1 cellular context compared by ENCODE assay signal in the genomic region with DNA sequence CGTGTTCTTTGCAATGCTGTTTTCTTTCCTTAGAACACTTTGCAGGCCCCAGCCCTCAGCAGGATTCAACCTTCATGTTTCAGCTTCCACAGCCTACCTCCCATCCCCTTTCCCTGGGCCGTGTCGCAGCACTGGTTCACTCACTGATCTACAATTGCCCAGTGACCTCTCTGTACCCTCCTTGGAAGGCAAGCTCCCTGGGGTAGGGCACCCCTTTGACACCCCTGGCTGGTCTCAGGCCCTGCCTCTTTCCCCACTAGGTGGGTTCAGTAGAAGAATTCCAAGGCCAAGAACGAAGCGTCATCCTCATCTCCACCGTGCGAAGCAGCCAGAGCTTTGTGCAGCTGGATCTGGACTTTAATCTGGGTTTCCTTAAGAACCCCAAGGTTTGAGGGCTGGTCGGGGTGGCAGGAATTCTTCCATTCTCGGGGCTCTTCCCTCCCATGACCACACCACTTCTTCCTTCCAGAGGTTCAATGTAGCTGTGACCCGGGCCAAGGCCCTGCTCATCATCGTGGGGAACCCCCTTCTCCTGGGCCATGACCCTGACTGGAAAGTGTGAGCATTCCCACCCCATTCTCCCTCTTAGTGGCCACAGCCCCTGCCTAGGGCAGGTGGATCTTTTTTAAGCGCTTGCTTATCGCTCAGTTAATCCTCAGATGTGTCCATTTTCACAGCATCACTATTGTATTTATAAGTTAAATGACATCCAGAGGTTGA.
TF ChIP-seq lines count a peak whose summit lies in the region.

No MANE protein-coding gene starts in this region.

TF ChIP-seq in GM12878, 131 proteins besides CTCF, POLR2A, EP300 and RAD21:
- TF ChIP-seq KDM1A (IDR thresholded peaks at IDR 0.05; ENCODE audit: borderline replicate concordance): no peak
- TF ChIP-seq POLR2AphosphoS5 (IDR thresholded peaks at IDR 0.05; ENCODE audit: low read length): peak; percentile 36; the same call in 1 of the 2 replicates
- no peak for TF ChIP-seq NR2C2 (IDR thresholded peaks at IDR 0.05; ENCODE audit: borderline replicate concordance, control insufficient read depth, insufficient read length, low read depth)
